Comparison of ENCODE assay signal across 30 cellular contexts in genomic region chr20:59428006-59428405, GRCh38.
"Had no signal": no experiment of that assay in that cellular context is flagged by ENCODE, and none has a peak within 500 bp of the region (broad histone marks: within the 10 kb centered on the region; RNA-seq: fewer than 3 reads in every experiment).

No MANE protein-coding gene starts in this region.

- H3K27ac ChIP-seq: brain microvascular endothelial cell, coronary artery, dorsolateral prefrontal cortex, VCaP had no signal

- DNase-seq: activated CD4-positive, alpha-beta memory T cell treated with anti-CD3 and anti-CD28 coated beads, Interleukin-2, amount 10 ng/mL, durations not matched to agents 7 days and 5 days; activated CD4-positive, alpha-beta T cell treated with anti-CD3 and anti-CD28 coated beads for 1 hour; activated CD4-positive, alpha-beta T cell treated with anti-CD3 and anti-CD28 coated beads for 4 hours; activated CD4-positive, alpha-beta T cell treated with anti-CD3 and anti-CD28 coated beads, Interleukin-2, amount 10 ng/mL, durations not matched to agents 7 days and 5 days; activated CD4-positive, alpha-beta T cell treated with anti-CD3 and anti-CD28 coated beads, Interleukin-2, amount 50 U/mL, for 4 hours; activated CD8-positive, alpha-beta memory T cell treated with anti-CD3 and anti-CD28 coated beads, Interleukin-2, amount 50 U/mL, for 48 hours; activated gamma-delta T cell; activated naive CD4-positive, alpha-beta T cell; activated naive CD4-positive, alpha-beta T cell treated with anti-CD3 and anti-CD28 coated beads, Interleukin-2, amount 50 U/mL, for 16 hours; activated T-cell treated with anti-CD3 and anti-CD28 coated beads for 4 hours; activated T-cell treated with anti-CD3 and anti-CD28 coated beads, Interleukin-2, amount 50 U/mL, for 24 hours; activated T-cell treated with anti-CD3 and anti-CD28 coated beads, Interleukin-2, amount 50 U/mL, for 72 hours; amniotic stem cell; anterior cingulate cortex; brain microvascular endothelial cell; dorsolateral prefrontal cortex; effector memory CD4-positive, alpha-beta T cell; foreskin fibroblast; head of caudate nucleus had no signal

- H3K27me3 Mint-ChIP-seq: activated naive CD8-positive, alpha-beta T cell had no signal

- H3K4me3 Mint-ChIP-seq: activated CD4-positive, alpha-beta memory T cell treated with anti-CD3 and anti-CD28 coated beads, Interleukin-2, amount 10 ng/mL, durations not matched to agents 7 days and 5 days; activated CD4-positive, alpha-beta T cell treated with anti-CD3 and anti-CD28 coated beads, Interleukin-2, amount 10 ng/mL, durations not matched to agents 7 days and 5 days; activated naive CD8-positive, alpha-beta T cell; activated T-cell treated with anti-CD3 and anti-CD28 coated beads, Interleukin-2, amount 50 U/mL, for 24 hours; activated T-cell treated with anti-CD3 and anti-CD28 coated beads, Interleukin-2, amount 50 U/mL, for 72 hours; dendritic cell treated with granulocyte-macrophage colony-stimulating factor and Interleukin-4, amounts not matched to agents 40 ng/mL and 50 ng/mL, for 4 days; endodermal cell; WTC11 had no signal

- H3K27ac Mint-ChIP-seq: activated CD4-positive, alpha-beta memory T cell treated with anti-CD3 and anti-CD28 coated beads, Interleukin-2, amount 10 ng/mL, durations not matched to agents 7 days and 5 days; activated CD4-positive, alpha-beta T cell treated with anti-CD3 and anti-CD28 coated beads, Interleukin-2, amount 10 ng/mL, durations not matched to agents 7 days and 5 days; activated naive CD8-positive, alpha-beta T cell; activated T-cell treated with anti-CD3 and anti-CD28 coated beads, Interleukin-2, amount 50 U/mL, for 24 hours; activated T-cell treated with anti-CD3 and anti-CD28 coated beads, Interleukin-2, amount 50 U/mL, for 72 hours; endodermal cell; WTC11 had no signal

- H3K36me3 Mint-ChIP-seq: activated naive CD8-positive, alpha-beta T cell; WTC11 had no signal

- H3K36me3 ChIP-seq: brain microvascular endothelial cell had no signal

- FAIRE-seq: astrocyte, bronchial epithelial cell, frontal cortex had no signal

- H3K27me3 ChIP-seq: brain microvascular endothelial cell had no signal

- ATAC-seq: activated T-cell treated with anti-CD3 and anti-CD28 coated beads, Interleukin-2, amount 50 U/mL, for 72 hours; esophagus mucosa; WTC11 had no signal

- H3K4me1 Mint-ChIP-seq: central memory CD8-positive, alpha-beta T cell; endodermal cell had no signal

- H3K9me3 Mint-ChIP-seq: central memory CD8-positive, alpha-beta T cell; dendritic cell treated with granulocyte-macrophage colony-stimulating factor and Interleukin-4, amounts not matched to agents 40 ng/mL and 50 ng/mL, for 4 days had no signal

- H3K4me3 ChIP-seq: coronary artery, dorsolateral prefrontal cortex had no signal
